Comparison of ENCODE assay signal across 21 cellular contexts in the genomic region with DNA sequence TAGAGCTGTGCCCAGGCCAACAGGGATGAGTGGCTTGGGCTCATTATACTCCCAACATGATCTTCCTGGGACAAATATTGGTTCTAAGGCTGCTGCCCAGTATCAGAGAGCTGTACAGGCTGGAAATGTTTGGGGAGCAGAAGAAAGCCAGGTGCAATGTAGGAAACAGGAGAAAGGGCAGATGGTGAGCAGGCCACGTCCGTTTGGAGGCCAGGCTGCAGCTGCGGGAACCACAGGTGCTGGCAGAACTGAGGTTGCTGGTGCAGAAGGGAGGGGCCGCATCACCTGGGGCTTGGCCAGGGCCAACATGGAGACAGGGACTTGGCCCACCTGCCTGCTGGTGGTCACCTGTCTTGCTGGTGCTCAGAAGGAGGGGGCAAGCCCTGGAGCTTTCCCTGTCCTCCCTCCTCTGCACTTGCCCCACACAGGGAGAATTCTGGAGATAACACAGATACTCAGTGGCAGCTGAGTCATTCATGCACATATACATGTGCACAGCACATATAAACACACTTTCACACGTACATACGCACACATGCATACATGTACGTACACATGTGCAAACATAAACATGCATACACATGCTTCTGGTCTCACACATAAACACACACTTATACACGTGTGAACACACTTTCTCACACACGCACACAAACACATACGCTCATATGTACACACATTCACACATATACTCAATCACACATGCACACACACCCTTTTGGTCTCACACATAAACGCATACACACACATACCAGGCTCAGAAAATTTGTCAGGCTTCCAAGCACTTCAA.
"Had no signal": no experiment of that assay in that cellular context is flagged by ENCODE, and none has a peak within 500 bp of the region (broad histone marks: within the 10 kb centered on the region; RNA-seq: fewer than 3 reads in every experiment).

No MANE protein-coding gene starts in this region.

- H3K27me3 ChIP-seq: tibial nerve, vagina had no signal

- H3K9me3 Mint-ChIP-seq: central memory CD8-positive, alpha-beta T cell; effector memory CD8-positive, alpha-beta T cell had no signal

- H3K4me3 Mint-ChIP-seq: activated naive CD8-positive, alpha-beta T cell; central memory CD8-positive, alpha-beta T cell; effector memory CD8-positive, alpha-beta T cell had no signal

- H3K4me1 ChIP-seq: heart left ventricle, prostate gland, tibial nerve, vagina had no signal

- H3K4me1 Mint-ChIP-seq: central memory CD8-positive, alpha-beta T cell had no signal

- DNase-seq: activated CD4-positive, alpha-beta T cell treated with anti-CD3 and anti-CD28 coated beads, Interleukin-2, amount 50 U/mL, for 1 hour; activated CD8-positive, alpha-beta memory T cell treated with anti-CD3 and anti-CD28 coated beads for 24 hours; activated gamma-delta T cell treated with Interleukin-2 at 50 U/mL for 16 hours; amniotic stem cell; dermis blood vessel endothelial cell; effector memory CD8-positive, alpha-beta T cell; heart left ventricle; left colon; midbrain; right cardiac atrium; stimulated activated CD4-positive, alpha-beta T cell treated with anti-CD3 and anti-CD28 coated beads, Interleukin-4, amount 100 ng/mL, for 4 hours; stimulated activated CD8-positive, alpha-beta memory T cell treated with anti-CD3 and anti-CD28 coated beads, Interleukin-4, amount 100 ng/mL, for 48 hours; stimulated activated naive CD4-positive, alpha-beta T cell treated with Interleukin-2 at 50 U/mL for 16 hours had no signal

- H3K36me3 Mint-ChIP-seq: activated naive CD8-positive, alpha-beta T cell; brain had no signal

- H3K27ac ChIP-seq: heart left ventricle, prostate gland, tibial nerve, vagina had no signal

- H3K4me3 ChIP-seq: heart left ventricle, lung, prostate gland, smooth muscle cell, tibial nerve, vagina had no signal

- H3K27ac Mint-ChIP-seq: activated naive CD8-positive, alpha-beta T cell; effector memory CD8-positive, alpha-beta T cell had no signal

- ATAC-seq: effector memory CD8-positive, alpha-beta T cell; heart left ventricle; left colon; right cardiac atrium had no signal

- H3K9me3 ChIP-seq: heart left ventricle, prostate gland, tibial nerve, vagina had no signal

- H3K36me3 ChIP-seq: heart left ventricle, prostate gland, tibial nerve, vagina had no signal
